Comparison of ENCODE assay signal across 1 cellular context in the genomic region with DNA sequence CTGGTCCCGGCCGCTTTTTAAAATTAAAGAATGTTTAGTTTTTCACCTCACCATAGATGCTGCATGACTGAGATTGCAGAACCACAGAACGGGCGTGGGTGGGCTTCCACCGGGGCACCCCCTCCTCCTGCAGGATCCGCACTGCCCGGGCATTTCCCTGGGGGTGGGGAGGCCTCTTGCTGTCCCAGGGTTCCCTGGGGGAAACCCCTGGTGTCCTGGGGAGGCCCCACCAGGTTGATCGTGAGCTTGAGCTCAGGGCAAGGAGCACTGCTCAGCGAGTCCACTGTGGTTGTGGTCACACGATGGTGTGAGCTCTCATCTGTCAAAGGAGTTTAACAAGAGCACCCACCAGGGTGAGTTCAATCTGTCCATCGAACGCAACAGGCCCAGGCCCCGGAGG.
TF ChIP-seq lines count a peak whose summit lies in the region.

No MANE protein-coding gene starts in this region.

TF ChIP-seq in K562, 482 proteins besides CTCF, POLR2A, EP300 and RAD21:
- TF ChIP-seq BCOR (IDR thresholded peaks at IDR 0.05) (peak; percentile 38; the same call in 1 of the 2 replicates), CAMTA2 (CRISPR knock-in tag; conservative IDR thresholded peaks at IDR 0.05) (no peak), FOXJ3 (CRISPR knock-in tag; IDR thresholded peaks at IDR 0.05) (no peak), CBFA2T3 (IDR thresholded peaks at IDR 0.05) (no peak)
